In the genomic region with DNA sequence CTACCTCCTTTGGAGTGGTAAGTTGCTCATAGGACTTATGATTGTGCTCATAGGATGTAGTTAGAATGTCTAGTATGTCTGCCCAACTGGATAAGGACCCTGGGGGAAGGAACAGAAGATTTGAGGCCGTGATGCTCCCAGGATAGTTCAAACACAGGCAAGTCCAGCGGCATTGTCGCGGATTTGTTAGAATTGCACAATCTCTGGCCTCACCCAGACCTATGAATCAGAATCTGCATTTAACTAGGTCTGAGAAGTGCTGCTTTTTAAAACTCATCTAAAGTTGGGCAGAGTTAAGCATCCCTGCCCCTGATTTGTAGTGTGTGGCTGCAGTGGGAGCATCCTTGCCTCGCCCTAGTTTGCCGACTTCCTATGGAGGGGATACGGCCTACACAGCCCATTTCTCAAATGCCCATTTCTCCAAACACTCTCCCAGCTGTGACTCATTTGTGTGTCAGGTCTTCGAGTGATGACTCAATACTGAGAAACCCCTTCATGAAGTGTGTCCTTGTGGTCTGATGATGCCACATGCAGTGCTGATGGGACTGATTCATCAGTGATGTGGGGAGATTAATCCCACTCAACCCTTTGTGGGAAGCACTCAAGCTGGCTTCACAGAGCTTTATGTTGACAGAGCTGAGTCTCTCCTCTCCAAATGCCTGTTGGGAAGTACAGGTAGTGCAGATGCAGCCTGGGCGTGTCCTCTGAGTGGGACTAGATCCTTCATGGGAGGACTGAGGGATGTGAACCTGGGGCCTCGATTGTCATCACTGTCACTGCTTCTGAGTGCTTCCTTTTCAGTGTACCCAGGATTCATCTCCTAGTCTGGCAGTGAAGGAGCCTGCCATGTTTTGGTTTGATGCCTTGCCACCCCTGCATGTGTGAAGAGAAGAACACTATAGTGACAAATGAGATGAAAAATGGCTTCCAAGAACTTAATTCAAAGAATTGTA, we compare ENCODE assay signal across 10 cellular contexts. TPM values are rescaled to one million over a fixed set of nuclear protein-coding genes. Genes with fewer than 3 reads are reported as not detected.
A peak's percentile ranks its signal among the peaks of the same experiment; 100 is the strongest.
DNase-seq lines count a peak whose midpoint lies in the region; TF ChIP-seq lines count a peak whose summit lies in the region.
"Had no signal": no experiment of that assay in that cellular context is flagged by ENCODE, and none has a peak within 500 bp of the region (broad histone marks: within the 10 kb centered on the region; RNA-seq: fewer than 3 reads in every experiment).

No MANE protein-coding gene starts in this region.

- no peak overlapping the region for H2BK20ac ChIP-seq in H9 (ENCODE audit: low read depth, low read length, poor library complexity, severe bottlenecking)

- H3K56ac ChIP-seq in H9 (ENCODE audit: insufficient read length, low read depth, low read length), result no peak overlapping the region

- H2AFZ ChIP-seq in H9 (ENCODE audit: low read length), result no peak overlapping the region

- no peaks in the 10 kb centered on the region for H4K20me1 ChIP-seq in H9 (ENCODE audit: control insufficient read depth, insufficient read depth, insufficient read length)

- CTCF ChIA-PET in activated naive CD4-positive, alpha-beta T cell treated with anti-CD3 and anti-CD28 coated beads for 36 hours (lab: Charles Lee), result interaction anchor here (0.6 kb wide), 1 partner anchor 198 kb away, joined by 3 read pairs; the partner anchor contains the start of gene TSHZ1
- CTCF ChIA-PET in activated naive CD4-positive, alpha-beta T cell treated with anti-CD3 and anti-CD28 coated beads, Interleukin-2, amount 10 ng/mL, durations not matched to agents 7 days and 5 days (lab: Charles Lee), result no interaction called here

- peak; percentile 60 for DNase-seq in activated naive CD4-positive, alpha-beta T cell treated with anti-CD3 and anti-CD28 coated beads for 36 hours
- no peak for DNase-seq in activated naive CD4-positive, alpha-beta T cell treated with anti-CD3 and anti-CD28 coated beads, Interleukin-2, amount 10 ng/mL, durations not matched to agents 7 days and 5 days
- DNase-seq in SW480 (ENCODE audit: low spot score), result peak; percentile 93
- DNase-seq in foreskin fibroblast, result peak; percentile 98
- DNase-seq in superior temporal gyrus (ENCODE audit: extremely low spot score), result peak; percentile 22
- no peak for DNase-seq in AML-193 (lab: John Stamatoyannopoulos, UW)
- DNase-seq in H9, result no peak
- no peak for DNase-seq in epidermal melanocyte (ENCODE audit: insufficient read length, low spot score)

- no peak overlapping the region for H2BK15ac ChIP-seq in H9 (ENCODE audit: low read depth, low read length)

- H3K79me1 ChIP-seq in H9 (ENCODE audit: insufficient read depth, low read depth, low read length, poor library complexity, severe bottlenecking), result no peaks in the 10 kb centered on the region

- no peak overlapping the region for H3K23ac ChIP-seq in H9 (ENCODE audit: insufficient read length, low read depth, low read length)

- no peaks in the 10 kb centered on the region for H3K9me3 Mint-ChIP-seq in activated naive CD4-positive, alpha-beta T cell treated with anti-CD3 and anti-CD28 coated beads for 36 hours
- H3K9me3 Mint-ChIP-seq in activated naive CD4-positive, alpha-beta T cell treated with anti-CD3 and anti-CD28 coated beads, Interleukin-2, amount 10 ng/mL, durations not matched to agents 7 days and 5 days, result no peaks in the 10 kb centered on the region
- no peaks in the 10 kb centered on the region for H3K9me3 Mint-ChIP-seq in H9

- no peak overlapping the region for H2BK120ac ChIP-seq in H9 (ENCODE audit: low read depth, low read length, poor library complexity, severe bottlenecking)

- no peaks in the 10 kb centered on the region for H3K4me1 ChIP-seq in H9 (ENCODE audit: insufficient read depth, low read length)

- WGBS in H9 (ENCODE audit: extremely low coverage, insufficient read length, low lambda C conversion rate), result no CpG with 5 or more reads among the region's 10 CpGs

- no peaks in the 10 kb centered on the region for H3K79me2 ChIP-seq in H9 (ENCODE audit: insufficient read depth, low read length)

- H3K27ac ChIP-seq in H9 (ENCODE audit: insufficient read length, low read depth, low read length), result no peak overlapping the region
- H3K27ac ChIP-seq: cardiac muscle cell had no signal

- H3K4me3 Mint-ChIP-seq in activated naive CD4-positive, alpha-beta T cell treated with anti-CD3 and anti-CD28 coated beads for 36 hours, result no peak overlapping the region
- H3K4me3 Mint-ChIP-seq in activated naive CD4-positive, alpha-beta T cell treated with anti-CD3 and anti-CD28 coated beads, Interleukin-2, amount 10 ng/mL, durations not matched to agents 7 days and 5 days, result no peak overlapping the region
- no peak overlapping the region for H3K4me3 Mint-ChIP-seq in H9

- TF ChIP-seq CTCF in foreskin fibroblast (IDR thresholded peaks at IDR 0.05; ENCODE audit: low read depth, low read length), result no peak
- no peak for TF ChIP-seq CTCF in H9 (conservative IDR thresholded peaks at IDR 0.05)

- no peaks in the 10 kb centered on the region for H3K36me3 Mint-ChIP-seq in activated naive CD4-positive, alpha-beta T cell treated with anti-CD3 and anti-CD28 coated beads for 36 hours (ENCODE audit: low read depth)
- no peaks in the 10 kb centered on the region for H3K36me3 Mint-ChIP-seq in activated naive CD4-positive, alpha-beta T cell treated with anti-CD3 and anti-CD28 coated beads, Interleukin-2, amount 10 ng/mL, durations not matched to agents 7 days and 5 days
- no peaks in the 10 kb centered on the region; a peak in 1 of 7 replicates for H3K36me3 Mint-ChIP-seq in H9 (ENCODE audit: insufficient read depth in 1 of 3, low read depth in 3 of 3)

- H4K5ac ChIP-seq in H9 (ENCODE audit: insufficient read length, low read depth, low read length), result no peak overlapping the region

- H3K14ac ChIP-seq in H9 (ENCODE audit: insufficient read depth, low read length), result no peak overlapping the region

- H4K8ac ChIP-seq in H9 (replicated peaks; ENCODE audit: insufficient read length, low read depth, low read length), result no peak overlapping the region

- intact Hi-C loops in activated naive CD4-positive, alpha-beta T cell treated with anti-CD3 and anti-CD28 coated beads for 36 hours (cut with micrococcal nuclease), result loop anchor here (2.0 kb wide), 1 partner anchor 202 kb away; no protein-coding TSS in a partner anchor

- H3K4me1 Mint-ChIP-seq in activated naive CD4-positive, alpha-beta T cell treated with anti-CD3 and anti-CD28 coated beads for 36 hours (ENCODE audit: low read depth), result peaks cover 22% of the 10 kb centered on the region
- H3K4me1 Mint-ChIP-seq in activated naive CD4-positive, alpha-beta T cell treated with anti-CD3 and anti-CD28 coated beads, Interleukin-2, amount 10 ng/mL, durations not matched to agents 7 days and 5 days, result no peaks in the 10 kb centered on the region
- H3K4me1 Mint-ChIP-seq in H9, result peaks cover 21 to 24% of the 10 kb centered on the region in 2 experiments

- no peak overlapping the region for H2AK5ac ChIP-seq in H9 (ENCODE audit: insufficient read length, low read length)

- no peak overlapping the region for H3K4me3 ChIP-seq in foreskin fibroblast (ENCODE audit: low read depth in 1 of 2, low read length in 2 of 2)
- H3K4me3 ChIP-seq: cardiac muscle cell had no signal

- H3K23me2 ChIP-seq in H9 (ENCODE audit: insufficient read length, low read depth, low read length, poor library complexity, severe bottlenecking), result no peaks in the 10 kb centered on the region

- no peak overlapping the region for H3T11ph ChIP-seq in H9 (ENCODE audit: low read length)

- H3K9me3 ChIP-seq in H9 (ENCODE audit: control insufficient read depth, low read depth, low read length), result no peaks in the 10 kb centered on the region

- H2BK12ac ChIP-seq in H9 (ENCODE audit: insufficient read length, low read depth, low read length), result no peak overlapping the region

- H3K9ac ChIP-seq in H9 (ENCODE audit: extremely low read depth, insufficient read length, low read length), result no peak overlapping the region

- no peak overlapping the region for H3K4ac ChIP-seq in H9 (ENCODE audit: low read depth, low read length)

- peaks cover 2% of the 10 kb centered on the region for H3K27me3 Mint-ChIP-seq in activated naive CD4-positive, alpha-beta T cell treated with anti-CD3 and anti-CD28 coated beads for 36 hours (ENCODE audit: low read depth)
- H3K27me3 Mint-ChIP-seq in activated naive CD4-positive, alpha-beta T cell treated with anti-CD3 and anti-CD28 coated beads, Interleukin-2, amount 10 ng/mL, durations not matched to agents 7 days and 5 days, result no peaks in the 10 kb centered on the region
- H3K27me3 Mint-ChIP-seq in H9 (ENCODE audit: low read depth), result peaks cover 38% of the 10 kb centered on the region

- no peak overlapping the region for H3K4me2 ChIP-seq in H9 (ENCODE audit: insufficient read depth, insufficient read length, low read length)

- H3K27ac Mint-ChIP-seq in activated naive CD4-positive, alpha-beta T cell treated with anti-CD3 and anti-CD28 coated beads for 36 hours, result no peak overlapping the region
- H3K27ac Mint-ChIP-seq in activated naive CD4-positive, alpha-beta T cell treated with anti-CD3 and anti-CD28 coated beads, Interleukin-2, amount 10 ng/mL, durations not matched to agents 7 days and 5 days, result no peak overlapping the region
- no peak overlapping the region for H3K27ac Mint-ChIP-seq in H9

- H2BK5ac ChIP-seq in H9 (ENCODE audit: insufficient read length, low read length), result no peak overlapping the region

- no peak overlapping the region for H4K91ac ChIP-seq in H9 (ENCODE audit: insufficient read length, low read depth, low read length)

- H3K18ac ChIP-seq in H9 (ENCODE audit: insufficient read length, low read depth, low read length), result no peak overlapping the region

- H3K27me3 ChIP-seq in H9 (ENCODE audit: insufficient read depth, low read length), result no peaks in the 10 kb centered on the region

RNA-seq across cellular contexts. Expression of gene SMIM21, which starts 18.7 kb away (rescaled TPM):
- not detected for total RNA-seq in activated naive CD4-positive, alpha-beta T cell treated with anti-CD3 and anti-CD28 coated beads for 36 hours
- not detected in 2 replicates for total RNA-seq in H9 (2021)
- total RNA-seq: cardiac muscle cell, pulmonary artery endothelial cell had no signal

Comparison
In these comparisons a context has a peak if more than half of its experiments do, and no peak if none do; other contexts are left out.
1. DNase-seq: peak in activated naive CD4-positive, alpha-beta T cell treated with anti-CD3 and anti-CD28 coated beads for 36 hours (single experiment), SW480 (single experiment), foreskin fibroblast (2 of 2) and superior temporal gyrus (single experiment); none in activated naive CD4-positive, alpha-beta T cell treated with anti-CD3 and anti-CD28 coated beads, Interleukin-2, amount 10 ng/mL, durations not matched to agents 7 days and 5 days (single experiment), AML-193 (0 of 2), H9 (single experiment) and epidermal melanocyte (single experiment).